ENCODE assay signal across 10 cellular contexts in the genomic region with DNA sequence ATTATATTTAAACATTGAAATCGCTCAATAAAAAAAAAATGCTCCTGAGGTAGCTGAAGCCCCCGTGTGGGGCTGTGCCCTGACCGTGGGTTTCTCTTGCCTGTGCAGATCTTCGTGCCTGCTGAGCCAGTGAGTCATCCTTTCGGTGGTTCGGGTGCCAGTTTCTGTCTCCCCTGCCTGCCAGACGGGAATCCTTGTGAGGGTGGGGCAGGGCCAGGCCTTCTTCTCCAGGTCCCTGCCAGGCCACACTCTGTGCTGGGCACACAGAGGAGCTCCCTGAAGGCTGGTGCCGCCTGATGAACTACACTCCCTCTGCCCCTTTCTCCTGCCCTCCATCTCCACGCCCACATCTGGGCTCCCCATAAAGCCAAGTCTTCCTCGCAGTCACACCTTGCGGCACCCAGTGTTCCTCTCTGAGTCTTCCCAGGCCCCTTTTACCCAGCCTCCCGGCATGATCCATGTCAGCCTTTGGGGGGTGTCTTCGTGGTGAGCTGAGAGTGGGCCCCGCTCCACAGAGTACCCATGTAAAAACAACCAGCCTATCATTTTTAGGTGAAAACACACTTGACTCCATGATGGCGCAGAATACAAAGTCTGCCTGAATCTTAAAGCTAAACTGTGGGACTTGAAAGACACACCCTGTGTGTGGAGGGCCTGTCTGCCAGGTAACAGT. TPM values are rescaled to one million over a fixed set of nuclear protein-coding genes. Genes with fewer than 3 reads are reported as not detected.
DNase-seq lines count a peak whose midpoint lies in the region; ATAC-seq and TF ChIP-seq lines count a peak whose summit lies in the region.
"Had no signal": no experiment of that assay in that cellular context is flagged by ENCODE, and none has a peak within 500 bp of the region (broad histone marks: within the 10 kb centered on the region; RNA-seq: fewer than 3 reads in every experiment).

No MANE protein-coding gene starts in this region.

- H3K27me3 Mint-ChIP-seq in activated naive CD4-positive, alpha-beta T cell treated with anti-CD3 and anti-CD28 coated beads, Interleukin-2, amount 50 U/mL, for 24 hours: no peaks in the 10 kb centered on the region

- TF ChIP-seq CTCF in NB4 (IDR thresholded peaks at IDR 0.05; ENCODE audit: low read depth, low read length) (no peak), omental fat pad (IDR thresholded peaks at IDR 0.05) (no peak)

- DNase-seq in AG20443 (ENCODE audit: low spot score) (peak; percentile 70), NB4 (ENCODE audit: low read depth) (peak; percentile 40), omental fat pad (ENCODE audit: low spot score) (no peak), NOMO-1 (lab: John Stamatoyannopoulos, UW; ENCODE audit: unreplicated experiment in 2 of 2) (no peak), KBM-7 (no peak), superior temporal gyrus (ENCODE audit: extremely low spot score) (no peak), medulla oblongata (ENCODE audit: extremely low spot score) (no peak)
- DNase-seq: GF-D8 had no signal

- H3K27ac Mint-ChIP-seq in activated naive CD4-positive, alpha-beta T cell treated with anti-CD3 and anti-CD28 coated beads, Interleukin-2, amount 50 U/mL, for 24 hours: peak overlapping the region; percentile 81

- in situ Hi-C loops in KBM-7 (cut with MboI; ENCODE audit: low pct_unique_long_range_greater_than_20kb, low sequenced_read_pairs): no loop called here

- H3K36me3 Mint-ChIP-seq in activated naive CD4-positive, alpha-beta T cell treated with anti-CD3 and anti-CD28 coated beads, Interleukin-2, amount 50 U/mL, for 24 hours: no peaks in the 10 kb centered on the region

- ATAC-seq in omental fat pad (ENCODE audit: low FRiP score): peak; percentile 48
- ATAC-seq: gastroesophageal sphincter had no signal

- H3K4me3 Mint-ChIP-seq in activated naive CD4-positive, alpha-beta T cell treated with anti-CD3 and anti-CD28 coated beads, Interleukin-2, amount 50 U/mL, for 24 hours: no peak overlapping the region

- no peak overlapping the region for H3K4me3 ChIP-seq in NB4 (ENCODE audit: low read depth, low read length)
- H3K4me3 ChIP-seq: gastroesophageal sphincter had no signal

- no peaks in the 10 kb centered on the region for H3K9me3 Mint-ChIP-seq in activated naive CD4-positive, alpha-beta T cell treated with anti-CD3 and anti-CD28 coated beads, Interleukin-2, amount 50 U/mL, for 24 hours

- no peak for TF ChIP-seq POLR2A in NB4 (IDR thresholded peaks at IDR 0.05; ENCODE audit: extremely low read depth, insufficient read length)

- peaks cover 49% of the 10 kb centered on the region for H3K4me1 Mint-ChIP-seq in activated naive CD4-positive, alpha-beta T cell treated with anti-CD3 and anti-CD28 coated beads, Interleukin-2, amount 50 U/mL, for 24 hours

RNA-seq across cellular contexts. Expression of a gene that starts 19.3 kb away (rescaled TPM):
- total RNA-seq in omental fat pad: 10 to 100 TPM; 20.0 to 83.6 (median 63.0) TPM

RNA-seq across cellular contexts. Expression of a gene that starts 38.8 kb away (rescaled TPM):
- total RNA-seq in omental fat pad: 100 to 1,000 TPM; 227 to 251 (median 239) TPM

Comparison
In these comparisons a context has a peak if more than half of its experiments do, and no peak if none do; other contexts are left out.
1. DNase-seq: peak in AG20443 (single experiment) and NB4 (single experiment); none in omental fat pad (single experiment), NOMO-1 (0 of 2), KBM-7 (single experiment), superior temporal gyrus (single experiment) and medulla oblongata (single experiment).